ENCODE assay signal across 9 cellular contexts in the genomic region with DNA sequence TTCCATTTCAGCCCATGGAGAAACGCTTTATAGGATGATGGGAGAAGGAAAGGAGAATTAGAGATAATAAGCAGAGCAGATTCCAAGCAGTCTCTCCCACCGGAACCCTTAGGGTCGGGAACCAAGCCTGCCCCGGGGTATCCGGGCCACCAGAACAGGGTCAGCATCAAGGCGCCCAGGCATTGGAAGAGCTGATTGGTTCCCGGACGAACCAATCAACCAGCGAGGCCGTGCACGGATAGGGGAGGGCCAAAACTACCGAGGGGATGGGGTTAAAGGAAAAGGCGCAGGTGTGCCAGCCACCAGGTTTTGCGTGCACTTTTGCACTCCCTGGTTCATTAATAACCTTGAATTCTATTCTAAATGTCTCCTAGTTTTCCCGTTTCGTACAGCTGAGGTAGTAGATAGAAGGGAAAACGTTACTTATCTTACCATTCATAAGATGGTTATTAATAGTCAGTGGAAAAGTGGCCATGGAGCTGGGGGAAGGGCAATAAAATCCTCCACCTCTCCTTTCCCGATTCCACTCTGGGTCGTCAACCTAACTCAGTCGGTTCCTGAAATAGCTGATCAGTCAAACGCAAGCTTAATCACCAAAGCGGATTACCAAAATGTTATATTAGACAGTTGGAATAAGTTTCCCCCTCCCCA. TPM values are rescaled to one million over a fixed set of nuclear protein-coding genes. Genes with fewer than 3 reads are reported as not detected.
DNase-seq lines count a peak whose midpoint lies in the region; ATAC-seq, FAIRE-seq and TF ChIP-seq lines count a peak whose summit lies in the region.
"Had no signal": no experiment of that assay in that cellular context is flagged by ENCODE, and none has a peak within 500 bp of the region (broad histone marks: within the 10 kb centered on the region; RNA-seq: fewer than 3 reads in every experiment).

No MANE protein-coding gene starts in this region.

- 0 out of 2 replicates have a peak overlapping the region, but pooled peaks have one; percentile 8 for H2BK5ac ChIP-seq in H1 (ENCODE audit: low read depth, low read length)

- 1% methylated on average over 22 of the region's 22 CpGs; no CpG with 5 or more reads in 1 of the 2 experiments for WGBS in H1 (ENCODE audit: extremely low coverage in 1 of 2, insufficient coverage in 1 of 2, insufficient read length in 1 of 2, insufficient replicate concordance in 2 of 2, low coverage in 1 of 2, low lambda C conversion rate in 2 of 2, missing lambda C conversion rate in 1 of 2), 2 experiments
- 0 to 3% methylated on average over 8 to 22 of the region's 22 CpGs for WGBS in transverse colon (ENCODE audit: low coverage in 1 of 2), 2 donors

- CTCF ChIA-PET in H1 (lab: Charles Lee; ENCODE audit: partially characterized antibody) = interaction anchor here (1.0 to 4.5 kb wide), 12 partner anchors 11 to 277 kb away, joined by 3 to 29 read pairs (median 7); a partner anchor contains a TSS

- H4K8ac ChIP-seq in H1 (ENCODE audit: extremely low read depth, insufficient read depth, low read length) = no peak overlapping the region

- no peak for DNase-seq in activated T-cell treated with anti-CD3 and anti-CD28 coated beads, Interleukin-2, amount 50 U/mL, for 72 hours
- DNase-seq in activated T-cell treated with anti-CD3 and anti-CD28 coated beads, Interleukin-2, amount 50 U/mL, for 1 hour = no peak
- no peak for DNase-seq in NT2/D1 (ENCODE audit: low read depth, low spot score)
- peak in 1 of 2 experiments; percentile 77 for DNase-seq in H1 (ENCODE audit: low read depth in 1 of 2, low spot score in 2 of 2)
- DNase-seq in mesothelial cell of epicardium (ENCODE audit: low spot score in 2 of 2, unreplicated experiment in 2 of 2) = no peak
- peak; percentile 22 for DNase-seq in transverse colon
- no peak for DNase-seq in cortex of kidney (lab: John Stamatoyannopoulos, UW)

- POLR2A ChIA-PET in H1 (lab: Charles Lee; ENCODE audit: partially characterized antibody) = interaction anchor here (0.7 to 3.2 kb wide), 9 partner anchors 8 to 275 kb away, joined by 3 to 9 read pairs (median 3); no protein-coding TSS in a partner anchor

- H2BK15ac ChIP-seq in H1 (ENCODE audit: low read length) = no peak overlapping the region

- no peak for TF ChIP-seq RAD21 in H1 (IDR thresholded peaks at IDR 0.05 in 1 of 2, conservative IDR thresholded peaks at IDR 0.05 in 1 of 2; ENCODE audit: low read depth in 2 of 2, low read length in 2 of 2)

- peaks cover 11% of the 10 kb centered on the region for H3K23me2 ChIP-seq in H1 (ENCODE audit: low read depth, low read length)

- in situ Hi-C loops in transverse colon (cut with MboI; ENCODE audit: low pct_ligation_motif_present in 1 of 4, low pct_unique_long_range_greater_than_20kb in 1 of 4, low sequenced_read_pairs in 3 of 4) = no loop called here

- H3K4me2 ChIP-seq in H1 (ENCODE audit: insufficient read depth in 1 of 2, low read depth in 2 of 2, low read length in 2 of 2) = peak overlapping the region; percentile 88 to 91

- H4K20me1 ChIP-seq in H1 (replicated peaks in 1 of 2; ENCODE audit: control insufficient read depth in 1 of 2, insufficient read depth in 2 of 2, low read length in 2 of 2) = peaks cover 0 to 1% of the 10 kb centered on the region in 2 experiments

- no peak overlapping the region for H3K14ac ChIP-seq in H1 (ENCODE audit: insufficient read length)

- TF ChIP-seq POLR2A in H1 (IDR thresholded peaks at IDR 0.05; ENCODE audit: control extremely low read depth in 1 of 2, low read depth in 2 of 2, low read length in 2 of 2) (no peak), transverse colon (IDR thresholded peaks at IDR 0.05) (no peak)

- H3K4me3 ChIP-seq in NT2/D1 (ENCODE audit: insufficient read length, low read depth) = peak overlapping the region; percentile 83
- peak overlapping the region; percentile 68 to 88 (median 83) for H3K4me3 ChIP-seq in H1 (ENCODE audit: extremely low read depth in 1 of 4, insufficient read depth in 2 of 4, low read depth in 3 of 4, low read length in 4 of 4)
- H3K4me3 ChIP-seq in transverse colon = peak overlapping the region; percentile 56 to 78 (median 68)

- H3K27ac ChIP-seq in H1 (ENCODE audit: low read depth, low read length) (no peak overlapping the region), transverse colon (peak overlapping the region in 1 of 4 donors; percentile 83)

- no peak overlapping the region for H2BK12ac ChIP-seq in H1 (ENCODE audit: low read depth, low read length)

- H3K4me1 ChIP-seq in NT2/D1 (ENCODE audit: insufficient read depth, insufficient read length) (no peaks in the 10 kb centered on the region), H1 (replicated peaks in 1 of 4; ENCODE audit: control insufficient read depth in 3 of 4, insufficient read depth in 4 of 4, low read length in 3 of 4) (peaks cover 2 to 18% (median 7%) of the 10 kb centered on the region in 4 experiments; a peak in 5 of 7 replicates), transverse colon (peaks cover 4 to 17% (median 12%) of the 10 kb centered on the region in 4 donors)

- H3K9ac ChIP-seq in NT2/D1 (ENCODE audit: insufficient read length, low read depth) (peak overlapping the region; percentile 90), H1 (replicated peaks in 1 of 4; ENCODE audit: extremely low read depth in 1 of 4, low read depth in 3 of 4, low read length in 3 of 4) (peak overlapping the region in 1 of 4 experiments; percentile 41; a peak in 1 of 7 replicates)

- peaks cover 18% of the 10 kb centered on the region for H3K27me3 ChIP-seq in NT2/D1 (ENCODE audit: insufficient read depth, insufficient read length)
- H3K27me3 ChIP-seq in H1 (replicated peaks in 1 of 4; ENCODE audit: control insufficient read depth in 3 of 4, extremely low read depth in 1 of 4, insufficient read depth in 3 of 4, low read length in 3 of 4) = no peaks in the 10 kb centered on the region; a peak in 1 of 7 replicates
- no peaks in the 10 kb centered on the region for H3K27me3 ChIP-seq in transverse colon

- peak; percentile 78 for FAIRE-seq in H1 (lab: Jason Lieb, UNC)
- FAIRE-seq: GM18507 had no signal

- peak overlapping the region; percentile 76 for H4K5ac ChIP-seq in H1 (ENCODE audit: insufficient read length, low read depth, low read length)

- H3K36me3 ChIP-seq in NT2/D1 (ENCODE audit: insufficient read depth, insufficient read length, low read length) (no peaks in the 10 kb centered on the region), H1 (ENCODE audit: control insufficient read depth in 2 of 4, insufficient read depth in 4 of 4, low read length in 3 of 4) (no peaks in the 10 kb centered on the region), transverse colon (no peaks in the 10 kb centered on the region)

- H3K4me1 Mint-ChIP-seq in activated T-cell treated with anti-CD3 and anti-CD28 coated beads, Interleukin-2, amount 50 U/mL, for 72 hours (ENCODE audit: low read depth) = peaks cover 13% of the 10 kb centered on the region
- peaks cover 32% of the 10 kb centered on the region for H3K4me1 Mint-ChIP-seq in mesothelial cell of epicardium

- no peak overlapping the region for H3K4ac ChIP-seq in H1 (replicated peaks; ENCODE audit: insufficient read length, low read depth, low read length)

- no peak overlapping the region for H3K56ac ChIP-seq in H1 (replicated peaks; ENCODE audit: insufficient read length, low read depth, low read length)

- TF ChIP-seq CTCF in H1 (IDR thresholded peaks at IDR 0.05; ENCODE audit: control extremely low read depth in 1 of 3, insufficient read depth in 1 of 3, low read depth in 1 of 3, low read length in 3 of 3) (no peak), mesothelial cell of epicardium (IDR thresholded peaks at IDR 0.05; ENCODE audit: unreplicated experiment) (no peak), transverse colon (IDR thresholded peaks at IDR 0.05) (no peak)

- H3K36me3 Mint-ChIP-seq in activated T-cell treated with anti-CD3 and anti-CD28 coated beads, Interleukin-2, amount 50 U/mL, for 72 hours (ENCODE audit: insufficient read depth in 2 of 2) = peaks cover 0 to 5% of the 10 kb centered on the region in 2 donors
- H3K36me3 Mint-ChIP-seq in mesothelial cell of epicardium = no peaks in the 10 kb centered on the region

- no peak overlapping the region for H2AK5ac ChIP-seq in H1 (ENCODE audit: low read depth, low read length)

- TF ChIP-seq EP300 in H1 (IDR thresholded peaks at IDR 0.05; ENCODE audit: borderline replicate concordance in 1 of 2, low read depth in 2 of 2, low read length in 2 of 2) (no peak), transverse colon (IDR thresholded peaks at IDR 0.05; ENCODE audit: low read depth) (no peak)

- peaks cover 0 to 46% of the 10 kb centered on the region in 2 experiments; a peak in 2 of 4 replicates for H3K79me2 ChIP-seq in H1 (ENCODE audit: control insufficient read depth in 1 of 2, insufficient read depth in 2 of 2, low read length in 2 of 2)

- intact Hi-C loops in transverse colon (cut with DNase I; ENCODE audit: low total_unique reads) = no loop called here

- peaks cover 53% of the 10 kb centered on the region for H3K27me3 Mint-ChIP-seq in activated T-cell treated with anti-CD3 and anti-CD28 coated beads, Interleukin-2, amount 50 U/mL, for 72 hours (ENCODE audit: low read depth)
- H3K27me3 Mint-ChIP-seq in mesothelial cell of epicardium (ENCODE audit: low read depth) = peaks cover 43% of the 10 kb centered on the region

- H2BK20ac ChIP-seq in H1 (ENCODE audit: low read length) = no peak overlapping the region

- H3K9me3 Mint-ChIP-seq in activated T-cell treated with anti-CD3 and anti-CD28 coated beads, Interleukin-2, amount 50 U/mL, for 72 hours = no peaks in the 10 kb centered on the region
- no peaks in the 10 kb centered on the region for H3K9me3 Mint-ChIP-seq in mesothelial cell of epicardium

- ATAC-seq in activated T-cell treated with anti-CD3 and anti-CD28 coated beads, Interleukin-2, amount 50 U/mL, for 72 hours (replicated peaks in 1 of 2) = no peak
- no peak for ATAC-seq in GM21423 (IDR thresholded peaks at IDR 0.05; ENCODE audit: unreplicated experiment)

- no peak overlapping the region for H3K18ac ChIP-seq in H1 (ENCODE audit: extremely low read depth, low read length)

- H3K9me3 ChIP-seq in NT2/D1 (ENCODE audit: insufficient read depth, low read length) (no peaks in the 10 kb centered on the region), H1 (ENCODE audit: insufficient read depth in 2 of 2, low read depth in 1 of 2, low read length in 1 of 2) (no peaks in the 10 kb centered on the region), transverse colon (no peaks in the 10 kb centered on the region)

- H4K91ac ChIP-seq in H1 (replicated peaks; ENCODE audit: insufficient read length, low read length) = no peak overlapping the region

- peak overlapping the region; percentile 81 to 89 for H3K4me3 Mint-ChIP-seq in activated T-cell treated with anti-CD3 and anti-CD28 coated beads, Interleukin-2, amount 50 U/mL, for 72 hours
- H3K4me3 Mint-ChIP-seq in mesothelial cell of epicardium = peak overlapping the region; percentile 97

- no peak overlapping the region for H3K23ac ChIP-seq in H1 (ENCODE audit: insufficient read length)

- H2BK120ac ChIP-seq in H1 (replicated peaks; ENCODE audit: low read depth, low read length) = no peak overlapping the region

- H3K27ac Mint-ChIP-seq in activated T-cell treated with anti-CD3 and anti-CD28 coated beads, Interleukin-2, amount 50 U/mL, for 72 hours = no peak overlapping the region
- peak overlapping the region; percentile 96 for H3K27ac Mint-ChIP-seq in mesothelial cell of epicardium

- H2AFZ ChIP-seq in H1 (ENCODE audit: low read length) = peak overlapping the region; percentile 74; the same call in 1 of the 2 replicates

- H3K79me1 ChIP-seq in H1 (ENCODE audit: low read depth, low read length) = no peaks in the 10 kb centered on the region; the same call in 1 of the 2 replicates

RNA-seq across cellular contexts. Expression of a gene that starts 1.6 kb away (rescaled TPM):
- total RNA-seq in activated T-cell treated with anti-CD3 and anti-CD28 coated beads, Interleukin-2, amount 50 U/mL, for 72 hours = not detected
- 35.6 and 36.1 TPM in 2 replicates for total RNA-seq in H1 (2021; fragmentation: NEBNext Ultra II Directional; extraction: Animal tissue kit (Norgen Biotek cat#: 25700))
- 16.4 and 17.3 TPM in 2 replicates for polyA plus RNA-seq in H1 (2011; rRNA removed)
- polyA plus RNA-seq in H1 (2011; cell fraction: cytosol; rRNA removed) = 15.5 TPM
- 19.3 TPM for polyA plus RNA-seq in H1 (2011; cell fraction: nucleus; rRNA removed)
- polyA plus RNA-seq in H1 (2012, experiment 1 of 2) = 16.8 to 23.0 TPM (median 19.0 TPM) in 4 replicates
- polyA plus RNA-seq in H1 (2012, experiment 2 of 2) = 5.3 TPM
- 15.7 TPM for polyA plus RNA-seq in H1 (2013, experiment 1 of 2)
- polyA plus RNA-seq in H1 (2013, experiment 2 of 2) = 17.2 TPM
- polyA minus RNA-seq in H1 (2011; rRNA and poly(A)+ RNA removed) = 28.9 and 31.2 TPM in 2 replicates
- polyA minus RNA-seq in H1 (2011; cell fraction: cytosol; rRNA and poly(A)+ RNA removed) = 47.5 TPM
- 26.1 TPM for polyA minus RNA-seq in H1 (2011; cell fraction: nucleus; rRNA and poly(A)+ RNA removed)
- total RNA-seq in mesothelial cell of epicardium (10.3 to 15.7 TPM (median 11.2 TPM) in 3 replicates), transverse colon (1 to 10 TPM in 3 of 4 donors, under 1 TPM in 1; 0.37 to 3.2 (median 2.8) TPM)
